Comparison of ENCODE assay signal across 11 cellular contexts in the genomic region with DNA sequence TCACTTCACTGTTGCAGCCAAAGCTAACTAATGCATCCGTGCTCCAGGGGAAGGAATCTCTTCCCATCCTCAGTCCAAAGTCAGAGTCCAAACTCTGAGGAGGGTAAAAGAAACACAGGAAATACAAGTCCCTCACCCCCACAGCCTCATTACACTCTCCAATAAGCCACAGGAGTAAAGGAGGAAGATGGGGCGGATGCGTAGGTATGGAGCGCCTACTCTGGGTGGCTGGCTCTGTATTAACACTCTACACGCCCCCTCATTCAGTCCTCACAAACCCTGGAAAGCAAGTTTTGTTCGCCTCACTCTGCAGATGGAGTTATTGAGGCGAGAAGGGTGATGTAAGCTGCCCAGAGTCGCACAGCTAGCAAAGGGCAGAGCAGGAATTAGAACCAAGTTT.
A peak's percentile ranks its signal among the peaks of the same experiment; 100 is the strongest.
DNase-seq lines count a peak whose midpoint lies in the region; ATAC-seq and TF ChIP-seq lines count a peak whose summit lies in the region.
"Had no signal": no experiment of that assay in that cellular context is flagged by ENCODE, and none has a peak within 500 bp of the region (broad histone marks: within the 10 kb centered on the region; RNA-seq: fewer than 3 reads in every experiment).

No MANE protein-coding gene starts in this region.

- DNase-seq in memory B cell (ENCODE audit: low spot score in 2 of 2) = no peak
- DNase-seq in HK-2 (ENCODE audit: unreplicated experiment) = no peak
- no peak for DNase-seq in endothelial cell (ENCODE audit: low spot score)
- DNase-seq in GM03348 (ENCODE audit: low spot score) = no peak
- no peak for DNase-seq in NCI-H128 (lab: John Stamatoyannopoulos, UW; ENCODE audit: unreplicated experiment)

- peaks cover 0 to 17% (median 9%) of the 10 kb centered on the region in 11 experiments; a peak in 7 of 22 replicates for H3K36me3 ChIP-seq in BLaER1 treated with 17β-estradiol and CSF1 and Interleukin-3, amounts not matched to agents 10 nM and 100 nM

- H3K4me2 ChIP-seq in BLaER1 treated with 17β-estradiol and CSF1 and Interleukin-3, amounts not matched to agents 10 nM and 100 nM = peak overlapping the region; percentile 75 to 94 (median 83)

- TF ChIP-seq CTCF in endothelial cell (IDR thresholded peaks at IDR 0.05; ENCODE audit: unreplicated experiment) = no peak

- peak overlapping the region in 9 of 11 experiments; percentile 32 to 85 (median 67); a peak in 14 of 22 replicates for H3K9ac ChIP-seq in BLaER1 treated with 17β-estradiol and CSF1 and Interleukin-3, amounts not matched to agents 10 nM and 100 nM

- H3K27me3 Mint-ChIP-seq in memory B cell = no peaks in the 10 kb centered on the region
- peaks cover 4% of the 10 kb centered on the region for H3K27me3 Mint-ChIP-seq in endothelial cell (ENCODE audit: unreplicated experiment)
- H3K27me3 Mint-ChIP-seq: activated naive CD4-positive, alpha-beta T cell treated with anti-CD3 and anti-CD28 coated beads, Interleukin-2, amount 50 U/mL, for 24 hours had no signal

- H3K27ac Mint-ChIP-seq in memory B cell = peak overlapping the region; percentile 42
- H3K27ac Mint-ChIP-seq in endothelial cell (ENCODE audit: unreplicated experiment) = no peak overlapping the region
- H3K27ac Mint-ChIP-seq: activated naive CD4-positive, alpha-beta T cell treated with anti-CD3 and anti-CD28 coated beads, Interleukin-2, amount 50 U/mL, for 24 hours had no signal

- H3K4me3 ChIP-seq in BLaER1 treated with 17β-estradiol and CSF1 and Interleukin-3, amounts not matched to agents 10 nM and 100 nM = peak overlapping the region in 7 of 10 experiments; percentile 1 to 45 (median 24); a peak in 9 of 20 replicates

- H3K27ac ChIP-seq in BLaER1 treated with 17β-estradiol and CSF1 and Interleukin-3, amounts not matched to agents 10 nM and 100 nM = peak overlapping the region in 10 of 11 experiments; percentile 8 to 96 (median 83); a peak in 19 of 22 replicates
- H3K27ac ChIP-seq: C4-2B, epithelial cell of prostate had no signal

- H3K4me1 Mint-ChIP-seq in memory B cell (peaks cover 14% of the 10 kb centered on the region), endothelial cell (ENCODE audit: unreplicated experiment) (peaks cover 4% of the 10 kb centered on the region)

- H3K36me3 Mint-ChIP-seq in memory B cell (peaks cover 21% of the 10 kb centered on the region), endothelial cell (ENCODE audit: low read depth, unreplicated experiment) (peaks cover 6% of the 10 kb centered on the region)

- no peaks in the 10 kb centered on the region for H3K27me3 ChIP-seq in BLaER1 treated with 17β-estradiol and CSF1 and Interleukin-3, amounts not matched to agents 10 nM and 100 nM

- H3K4me3 Mint-ChIP-seq in memory B cell (no peak overlapping the region), endothelial cell (ENCODE audit: unreplicated experiment) (no peak overlapping the region)
- H3K4me3 Mint-ChIP-seq: activated naive CD4-positive, alpha-beta T cell treated with anti-CD3 and anti-CD28 coated beads, Interleukin-2, amount 50 U/mL, for 24 hours had no signal

- peaks cover 35 to 62% (median 54%) of the 10 kb centered on the region in 10 experiments for H3K4me1 ChIP-seq in BLaER1 treated with 17β-estradiol and CSF1 and Interleukin-3, amounts not matched to agents 10 nM and 100 nM

- H4K20me1 ChIP-seq in BLaER1 treated with 17β-estradiol and CSF1 and Interleukin-3, amounts not matched to agents 10 nM and 100 nM = no peaks in the 10 kb centered on the region

- H3K9me3 Mint-ChIP-seq in memory B cell (peaks cover 6% of the 10 kb centered on the region), endothelial cell (ENCODE audit: unreplicated experiment) (peaks cover 6% of the 10 kb centered on the region)

- peaks cover 41 to 49% (median 45%) of the 10 kb centered on the region in 11 experiments for H3K9me3 ChIP-seq in BLaER1 treated with 17β-estradiol and CSF1 and Interleukin-3, amounts not matched to agents 10 nM and 100 nM (replicated peaks in 1 of 11)

- ATAC-seq in GM21576 (IDR thresholded peaks at IDR 0.05; ENCODE audit: unreplicated experiment) = peak; percentile 52
- ATAC-seq in memory B cell (ENCODE audit: low read depth) = peak; percentile 71

TF ChIP-seq in PFSK-1, 5 proteins besides CTCF, POLR2A, EP300 and RAD21:
- TF ChIP-seq TAF1 (IDR thresholded peaks at IDR 0.05; ENCODE audit: borderline replicate concordance, insufficient read depth, low read length) (no peak), POLR2AphosphoS5 (IDR thresholded peaks at IDR 0.05; ENCODE audit: low read depth, low read length) (no peak), SIN3A (IDR thresholded peaks at IDR 0.05; ENCODE audit: borderline replicate concordance, insufficient read depth, low read length) (0 out of 2 replicates have a peak, but pooled peaks have one; percentile 47), FOXP2 (optimal IDR thresholded peaks at IDR 0.05; ENCODE audit: borderline replicate concordance, extremely low read depth, extremely low read length, insufficient read depth) (no peak)
- TF ChIP-seq, protein P1, sequence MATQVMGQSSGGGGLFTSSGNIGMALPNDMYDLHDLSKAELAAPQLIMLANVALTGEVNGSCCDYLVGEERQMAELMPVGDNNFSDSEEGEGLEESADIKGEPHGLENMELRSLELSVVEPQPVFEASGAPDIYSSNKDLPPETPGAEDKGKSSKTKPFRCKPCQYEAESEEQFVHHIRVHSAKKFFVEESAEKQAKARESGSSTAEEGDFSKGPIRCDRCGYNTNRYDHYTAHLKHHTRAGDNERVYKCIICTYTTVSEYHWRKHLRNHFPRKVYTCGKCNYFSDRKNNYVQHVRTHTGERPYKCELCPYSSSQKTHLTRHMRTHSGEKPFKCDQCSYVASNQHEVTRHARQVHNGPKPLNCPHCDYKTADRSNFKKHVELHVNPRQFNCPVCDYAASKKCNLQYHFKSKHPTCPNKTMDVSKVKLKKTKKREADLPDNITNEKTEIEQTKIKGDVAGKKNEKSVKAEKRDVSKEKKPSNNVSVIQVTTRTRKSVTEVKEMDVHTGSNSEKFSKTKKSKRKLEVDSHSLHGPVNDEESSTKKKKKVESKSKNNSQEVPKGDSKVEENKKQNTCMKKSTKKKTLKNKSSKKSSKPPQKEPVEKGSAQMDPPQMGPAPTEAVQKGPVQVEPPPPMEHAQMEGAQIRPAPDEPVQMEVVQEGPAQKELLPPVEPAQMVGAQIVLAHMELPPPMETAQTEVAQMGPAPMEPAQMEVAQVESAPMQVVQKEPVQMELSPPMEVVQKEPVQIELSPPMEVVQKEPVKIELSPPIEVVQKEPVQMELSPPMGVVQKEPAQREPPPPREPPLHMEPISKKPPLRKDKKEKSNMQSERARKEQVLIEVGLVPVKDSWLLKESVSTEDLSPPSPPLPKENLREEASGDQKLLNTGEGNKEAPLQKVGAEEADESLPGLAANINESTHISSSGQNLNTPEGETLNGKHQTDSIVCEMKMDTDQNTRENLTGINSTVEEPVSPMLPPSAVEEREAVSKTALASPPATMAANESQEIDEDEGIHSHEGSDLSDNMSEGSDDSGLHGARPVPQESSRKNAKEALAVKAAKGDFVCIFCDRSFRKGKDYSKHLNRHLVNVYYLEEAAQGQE (IDR thresholded peaks at IDR 0.05; ENCODE audit: insufficient read depth in 1 of 2, low read depth in 2 of 2, low read length in 2 of 2) = peak in 1 of 2 experiments; percentile 52; a peak in 2 of 4 replicates
